Comparison of ENCODE assay signal across 8 cellular contexts in the genomic region with DNA sequence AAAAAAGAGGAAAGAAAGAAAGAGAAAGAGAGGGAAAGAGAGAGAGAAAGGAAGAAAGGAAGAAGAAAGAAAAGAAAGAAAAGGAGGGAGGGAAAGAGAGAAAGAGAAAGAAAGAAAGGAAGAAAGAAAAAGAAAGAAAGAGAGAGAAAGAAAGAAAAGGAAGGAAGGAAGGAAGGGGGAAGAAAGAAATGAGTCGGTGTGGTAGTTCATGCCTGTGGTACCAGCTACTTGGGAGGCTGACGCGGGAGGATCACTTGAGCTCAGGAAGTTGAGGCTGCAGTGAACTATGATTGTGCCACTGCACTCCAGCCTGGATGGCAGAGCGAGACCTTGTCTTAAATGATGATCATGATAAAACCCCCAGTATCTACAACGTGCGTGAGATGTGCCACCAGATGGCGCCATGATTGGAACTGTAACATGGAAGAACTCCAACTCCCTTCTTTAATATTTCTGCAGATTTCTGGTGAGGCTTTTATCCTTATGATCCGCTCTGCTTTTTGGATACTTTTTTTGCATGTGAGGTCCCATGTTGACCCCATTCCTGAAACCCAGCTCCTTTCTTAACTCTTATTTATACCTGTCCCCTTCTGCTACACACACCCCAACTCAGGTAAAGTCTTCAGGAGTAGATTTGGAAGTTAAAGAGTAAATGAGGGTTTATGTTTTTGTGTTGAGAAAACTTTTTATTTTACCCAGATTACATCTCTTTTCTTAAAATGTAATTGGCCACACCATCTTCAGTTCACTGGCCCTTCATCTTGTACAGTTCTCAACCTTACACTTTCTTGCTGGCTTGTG. TPM values are rescaled to one million over a fixed set of nuclear protein-coding genes. Genes with fewer than 3 reads are reported as not detected.
DNase-seq lines count a peak whose midpoint lies in the region; ATAC-seq and TF ChIP-seq lines count a peak whose summit lies in the region.

No MANE protein-coding gene starts in this region.

- peak; percentile 92 for DNase-seq in DMS 273 (lab: John Stamatoyannopoulos, UW; ENCODE audit: unreplicated experiment)
- DNase-seq in NCI-H82 treated with DMSO at 0.1 percent for 48 hours (lab: John Stamatoyannopoulos, UW; ENCODE audit: unreplicated experiment), result peak; percentile 40
- DNase-seq in activated CD8-positive, alpha-beta T cell treated with anti-CD3 and anti-CD28 coated beads, Interleukin-2, amount 10 ng/mL, durations not matched to agents 7 days and 5 days, result peak; percentile 82
- peak; percentile 90 for DNase-seq in endodermal cell
- DNase-seq in myocyte (ENCODE audit: low read depth), result peak; percentile 78
- peak; percentile 25 to 57 for DNase-seq in stimulated activated CD8-positive, alpha-beta memory T cell treated with anti-CD3 and anti-CD28 coated beads, Interleukin-7, amount 100 ng/mL, for 1 hour (ENCODE audit: low read depth in 2 of 2)

- no peaks in the 10 kb centered on the region for H3K27me3 ChIP-seq in endodermal cell (ENCODE audit: control insufficient read depth, insufficient read depth, low read length, poor library complexity, severe bottlenecking)

- POLR2A ChIA-PET in activated CD8-positive, alpha-beta T cell treated with anti-CD3 and anti-CD28 coated beads, Interleukin-2, amount 10 ng/mL, durations not matched to agents 7 days and 5 days (lab: Charles Lee), result no interaction called here

- no peaks in the 10 kb centered on the region for H3K36me3 Mint-ChIP-seq in activated CD8-positive, alpha-beta T cell treated with anti-CD3 and anti-CD28 coated beads, Interleukin-2, amount 10 ng/mL, durations not matched to agents 7 days and 5 days (ENCODE audit: low read depth)
- H3K36me3 Mint-ChIP-seq in endodermal cell (ENCODE audit: low read depth), result no peaks in the 10 kb centered on the region

- peaks cover 30% of the 10 kb centered on the region for H3K27me3 Mint-ChIP-seq in activated CD8-positive, alpha-beta T cell treated with anti-CD3 and anti-CD28 coated beads, Interleukin-2, amount 10 ng/mL, durations not matched to agents 7 days and 5 days (ENCODE audit: low read depth)
- peaks cover 2% of the 10 kb centered on the region for H3K27me3 Mint-ChIP-seq in endodermal cell (ENCODE audit: insufficient read depth)

- H3K9me3 Mint-ChIP-seq in activated CD8-positive, alpha-beta T cell treated with anti-CD3 and anti-CD28 coated beads, Interleukin-2, amount 10 ng/mL, durations not matched to agents 7 days and 5 days (ENCODE audit: insufficient read depth), result no peaks in the 10 kb centered on the region
- H3K9me3 Mint-ChIP-seq in endodermal cell, result no peaks in the 10 kb centered on the region

- no peak overlapping the region for H3K4me3 Mint-ChIP-seq in activated CD8-positive, alpha-beta T cell treated with anti-CD3 and anti-CD28 coated beads, Interleukin-2, amount 10 ng/mL, durations not matched to agents 7 days and 5 days
- H3K4me3 Mint-ChIP-seq in endodermal cell, result no peak overlapping the region

- CTCF ChIA-PET in activated CD8-positive, alpha-beta T cell treated with anti-CD3 and anti-CD28 coated beads, Interleukin-2, amount 10 ng/mL, durations not matched to agents 7 days and 5 days (lab: Charles Lee), result interaction anchor here (0.7 to 2.7 kb wide), 20 partner anchors 9 to 160 kb away, joined by 3 to 11 read pairs (median 4); a partner anchor contains a TSS

- no peaks in the 10 kb centered on the region for H3K36me3 ChIP-seq in endodermal cell (ENCODE audit: control insufficient read depth, insufficient read depth, low read length)

- H3K9ac ChIP-seq in endodermal cell (ENCODE audit: extremely low read depth, low read length, poor library complexity, severe bottlenecking), result no peak overlapping the region

- H3K4me1 ChIP-seq in endodermal cell (ENCODE audit: control insufficient read depth, insufficient read depth, low read length), result no peaks in the 10 kb centered on the region

- H3K27ac Mint-ChIP-seq in activated CD8-positive, alpha-beta T cell treated with anti-CD3 and anti-CD28 coated beads, Interleukin-2, amount 10 ng/mL, durations not matched to agents 7 days and 5 days, result no peak overlapping the region
- no peak overlapping the region for H3K27ac Mint-ChIP-seq in endodermal cell

- H3K27ac ChIP-seq in endodermal cell (ENCODE audit: low read depth, low read length), result no peak overlapping the region

- TF ChIP-seq CTCF in endodermal cell (conservative IDR thresholded peaks at IDR 0.05), result peak; percentile 87

- ATAC-seq in HG03354 (IDR thresholded peaks at IDR 0.05; ENCODE audit: poor library complexity, severe bottlenecking, unreplicated experiment) (peak; percentile 77), GM21528 (IDR thresholded peaks at IDR 0.05; ENCODE audit: low FRiP score, unreplicated experiment) (no peak)
- ATAC-seq in activated CD8-positive, alpha-beta T cell treated with anti-CD3 and anti-CD28 coated beads, Interleukin-2, amount 10 ng/mL, durations not matched to agents 7 days and 5 days, result peak; percentile 94

- peaks cover 9% of the 10 kb centered on the region for H3K4me1 Mint-ChIP-seq in activated CD8-positive, alpha-beta T cell treated with anti-CD3 and anti-CD28 coated beads, Interleukin-2, amount 10 ng/mL, durations not matched to agents 7 days and 5 days (ENCODE audit: low read depth)
- no peaks in the 10 kb centered on the region for H3K4me1 Mint-ChIP-seq in endodermal cell

- H3K9me3 ChIP-seq in endodermal cell (ENCODE audit: control insufficient read depth, low read length), result no peaks in the 10 kb centered on the region

- no peak overlapping the region for H3K4me3 ChIP-seq in endodermal cell (ENCODE audit: low read length)

- WGBS in endodermal cell (ENCODE audit: insufficient coverage in 1 of 2, insufficient read length in 1 of 2), 2 experiments, result 31 to 40% methylated on average over 8 of the region's 8 CpGs

RNA-seq across cellular contexts. Expression of a gene that starts 25.6 kb away (rescaled TPM):
- under 1 TPM; 0.29 to 0.40 TPM for total RNA-seq in activated CD8-positive, alpha-beta T cell treated with anti-CD3 and anti-CD28 coated beads, Interleukin-2, amount 10 ng/mL, durations not matched to agents 7 days and 5 days
- total RNA-seq in endodermal cell, result 1 to 10 TPM in 1 of 2 donors, under 1 TPM in 1; 0.60 to 1.1 TPM
- polyA plus RNA-seq in endodermal cell (2013, experiment 1 of 2), result 0.39 TPM
- polyA plus RNA-seq in endodermal cell (2013, experiment 2 of 2), result 0.33 TPM
- not detected in 2 replicates for total RNA-seq in myocyte
- 0.23 TPM for polyA plus RNA-seq in myocyte (2012)

RNA-seq across cellular contexts. Expression of a gene that starts 29.9 kb away (rescaled TPM):
- not detected for total RNA-seq in activated CD8-positive, alpha-beta T cell treated with anti-CD3 and anti-CD28 coated beads, Interleukin-2, amount 10 ng/mL, durations not matched to agents 7 days and 5 days
- total RNA-seq in endodermal cell, result not detected
- not detected for polyA plus RNA-seq in endodermal cell (2013, experiment 1 of 2)
- not detected for polyA plus RNA-seq in endodermal cell (2013, experiment 2 of 2)
- total RNA-seq in myocyte, result not detected in 2 replicates
- polyA plus RNA-seq in myocyte (2012), result not detected

RNA-seq across cellular contexts. Expression of a gene that starts 56.8 kb away (rescaled TPM):
- total RNA-seq in activated CD8-positive, alpha-beta T cell treated with anti-CD3 and anti-CD28 coated beads, Interleukin-2, amount 10 ng/mL, durations not matched to agents 7 days and 5 days, result not detected
- not detected for total RNA-seq in endodermal cell
- polyA plus RNA-seq in endodermal cell (2013, experiment 1 of 2), result not detected
- not detected for polyA plus RNA-seq in endodermal cell (2013, experiment 2 of 2)
- not detected in 2 replicates for total RNA-seq in myocyte
- polyA plus RNA-seq in myocyte (2012), result not detected

Comparison
In these comparisons a context has a peak if more than half of its experiments do, and no peak if none do; other contexts are left out.
1. DNase-seq: peak in every context shown above with its lines; median percentile 92 in DMS 273; 90 in endodermal cell; 82 in activated CD8-positive, alpha-beta T cell treated with anti-CD3 and anti-CD28 coated beads, Interleukin-2, amount 10 ng/mL, durations not matched to agents 7 days and 5 days; 78 in myocyte; 41 in stimulated activated CD8-positive, alpha-beta memory T cell treated with anti-CD3 and anti-CD28 coated beads, Interleukin-7, amount 100 ng/mL, for 1 hour; 40 in NCI-H82 treated with DMSO at 0.1 percent for 48 hours.